ENCODE assay signal across 15 cellular contexts in genomic region chr3:42520906-42521305, GRCh38. TPM values are rescaled to one million over a fixed set of nuclear protein-coding genes. Genes with fewer than 3 reads are reported as not detected.
"Had no signal": no experiment of that assay in that cellular context is flagged by ENCODE, and none has a peak within 500 bp of the region (broad histone marks: within the 10 kb centered on the region; RNA-seq: fewer than 3 reads in every experiment).

No MANE protein-coding gene starts in this region.

- H3K9me3 ChIP-seq: breast epithelium, heart left ventricle had no signal

- H3K4me3 Mint-ChIP-seq: activated CD4-positive, alpha-beta T cell treated with anti-CD3 and anti-CD28 coated beads for 36 hours; activated CD8-positive, alpha-beta T cell treated with anti-CD3 and anti-CD28 coated beads, Interleukin-2, amount 10 ng/mL, durations not matched to agents 7 days and 5 days had no signal

- H3K4me3 ChIP-seq: breast epithelium, heart left ventricle had no signal

- H3K27me3 Mint-ChIP-seq: activated CD4-positive, alpha-beta T cell treated with anti-CD3 and anti-CD28 coated beads for 36 hours had no signal

- H3K27me3 ChIP-seq: breast epithelium, foreskin keratinocyte, heart left ventricle had no signal

- H3K27ac ChIP-seq: breast epithelium, foreskin keratinocyte, heart left ventricle had no signal

- ATAC-seq: activated CD4-positive, alpha-beta T cell treated with anti-CD3 and anti-CD28 coated beads for 36 hours; activated CD8-positive, alpha-beta T cell treated with anti-CD3 and anti-CD28 coated beads, Interleukin-2, amount 10 ng/mL, durations not matched to agents 7 days and 5 days; foreskin keratinocyte; heart left ventricle; left lobe of liver; right cardiac atrium had no signal

- H3K36me3 ChIP-seq: breast epithelium, heart left ventricle had no signal

- DNase-seq: activated CD4-positive, alpha-beta T cell treated with anti-CD3 and anti-CD28 coated beads for 36 hours; activated CD8-positive, alpha-beta memory T cell treated with anti-CD3 and anti-CD28 coated beads, Interleukin-2, amount 50 U/mL, for 48 hours; activated CD8-positive, alpha-beta T cell treated with anti-CD3 and anti-CD28 coated beads, Interleukin-2, amount 10 ng/mL, durations not matched to agents 7 days and 5 days; activated naive CD4-positive, alpha-beta T cell treated with anti-CD3 and anti-CD28 coated beads, Interleukin-2, amount 50 U/mL, for 16 hours; aorta; foreskin keratinocyte; heart left ventricle; posterior cingulate gyrus; SIG-M5; small intestine; T-helper 9 cell had no signal

RNA-seq across cellular contexts. Expression of gene VIPR1, which starts 18.5 kb away (rescaled TPM):
- total RNA-seq: myocyte had no signal
